In genomic region chr15:66709884-66710283, GRCh38 we compare ENCODE assay signal across 26 cellular contexts. TPM values are rescaled to one million over a fixed set of nuclear protein-coding genes. Genes with fewer than 3 reads are reported as not detected.
DNase-seq lines count a peak whose midpoint lies in the region; ATAC-seq and TF ChIP-seq lines count a peak whose summit lies in the region.
"Had no signal": no experiment of that assay in that cellular context is flagged by ENCODE, and none has a peak within 500 bp of the region (broad histone marks: within the 10 kb centered on the region; RNA-seq: fewer than 3 reads in every experiment).

No MANE protein-coding gene starts in this region.

- TF ChIP-seq POLR2A in thyroid gland (IDR thresholded peaks at IDR 0.05), result no peak

- DNase-seq in Calu3 (no peak), OCI-LY7 (ENCODE audit: low spot score) (no peak), coronary artery (ENCODE audit: low spot score) (no peak), thyroid gland (no peak), T-helper 2 cell (no peak), NCI-H526 (lab: John Stamatoyannopoulos, UW) (no peak)
- DNase-seq: AML-193; CD4-positive, alpha-beta T cell; DMS79; EL; GDM1; HCEC 1CT; Karpas-422; NCI-H1092; NCI-H1436; NCI-H187; NCI-H2081 treated with DMSO at 0.1 percent for 48 hours; NCI-H2171 treated with DMSO at 0.1 percent for 48 hours; NCI-H345; NCI-H510A treated with DMSO at 0.1 percent for 48 hours; NCI-H748 treated with DMSO at 0.1 percent for 48 hours; SHP77 treated with DMSO at 0.1 percent for 48 hours had no signal

- H3K27me3 ChIP-seq in thyroid gland, result no peaks in the 10 kb centered on the region

- H3K36me3 Mint-ChIP-seq in Calu3 (ENCODE audit: insufficient read depth, unreplicated experiment), result peaks cover 73% of the 10 kb centered on the region
- H3K36me3 Mint-ChIP-seq: IgD-negative memory B cell had no signal

- TF ChIP-seq CTCF in Calu3 (IDR thresholded peaks at IDR 0.05; ENCODE audit: unreplicated experiment) (no peak), OCI-LY7 (conservative IDR thresholded peaks at IDR 0.05; ENCODE audit: low read length) (no peak), coronary artery (IDR thresholded peaks at IDR 0.05) (no peak), thyroid gland (IDR thresholded peaks at IDR 0.05) (no peak)

- H3K4me3 ChIP-seq in OCI-LY7 (ENCODE audit: low read depth, low read length, poor library complexity, severe bottlenecking), result no peak overlapping the region
- peak overlapping the region; percentile 27 for H3K4me3 ChIP-seq in coronary artery
- H3K4me3 ChIP-seq in thyroid gland (replicated peaks in 1 of 3), result no peak overlapping the region
- H3K4me3 ChIP-seq: BLaER1 treated with 17β-estradiol and CSF1 and Interleukin-3, amounts not matched to agents 10 nM and 100 nM; SK-N-MC had no signal

- H3K4me1 ChIP-seq in OCI-LY7 (ENCODE audit: insufficient read depth, low read length, poor library complexity, severe bottlenecking) (peaks cover 60% of the 10 kb centered on the region), thyroid gland (peaks cover 55 to 84% of the 10 kb centered on the region in 2 donors)

- ATAC-seq in HG03196 (IDR thresholded peaks at IDR 0.05; ENCODE audit: unreplicated experiment), result no peak

- H3K27ac ChIP-seq in OCI-LY7 (ENCODE audit: low read depth, low read length, poor library complexity, severe bottlenecking), result no peak overlapping the region
- H3K27ac ChIP-seq in coronary artery, result peak overlapping the region in 1 of 2 donors; percentile 9
- peak overlapping the region in 2 of 3 donors; percentile 15 to 87 for H3K27ac ChIP-seq in thyroid gland
- H3K27ac ChIP-seq: BLaER1 treated with 17β-estradiol and CSF1 and Interleukin-3, amounts not matched to agents 10 nM and 100 nM; SK-N-MC had no signal

- H3K9me3 Mint-ChIP-seq in Calu3 (ENCODE audit: low read depth, unreplicated experiment), result no peaks in the 10 kb centered on the region
- H3K9me3 Mint-ChIP-seq: CD4-positive, alpha-beta T cell; IgD-negative memory B cell had no signal

- peak overlapping the region; percentile 33 for H3K27ac Mint-ChIP-seq in Calu3 (ENCODE audit: unreplicated experiment)
- H3K27ac Mint-ChIP-seq: CD4-positive, alpha-beta T cell; IgD-negative memory B cell had no signal

- no peak overlapping the region for H3K4me3 Mint-ChIP-seq in Calu3 (ENCODE audit: low read depth, unreplicated experiment)
- H3K4me3 Mint-ChIP-seq: CD4-positive, alpha-beta T cell had no signal

- H3K27me3 Mint-ChIP-seq in Calu3 (ENCODE audit: unreplicated experiment), result no peaks in the 10 kb centered on the region

- BruUV-seq in Calu3 (replicated peaks; lab: Mats Ljungman, UMichigan) (no TSS peak), OCI-LY7 (replicated peaks; lab: Mats Ljungman, UMichigan) (no TSS peak)

- WGBS in thyroid gland, 2 donors, result 97% methylated on average over 5 of the region's 5 CpGs

- H3K79me2 ChIP-seq in OCI-LY7 (ENCODE audit: insufficient read depth, low read depth, low read length), result 0 out of 2 replicates have a peak, but pooled peaks cover under 1% of the 10 kb centered on the region

- peak overlapping the region; percentile 47; the same call in 1 of the 2 replicates for H3K4me2 ChIP-seq in OCI-LY7 (ENCODE audit: low read length)
- H3K4me2 ChIP-seq: BLaER1 treated with 17β-estradiol and CSF1 and Interleukin-3, amounts not matched to agents 10 nM and 100 nM had no signal

- CTCF ChIA-PET in Calu3 (lab: Charles Lee), result interaction anchor here (0.6 kb wide), 1 partner anchor 135 kb away, joined by 4 read pairs; no protein-coding TSS in a partner anchor
- CTCF ChIA-PET in OCI-LY7 (lab: Charles Lee; ENCODE audit: unreplicated experiment), result no interaction called here

- H4K20me1 ChIP-seq in OCI-LY7 (ENCODE audit: insufficient read depth, low read length), result no peaks in the 10 kb centered on the region

- H3K36me3 ChIP-seq in OCI-LY7 (ENCODE audit: insufficient read depth, low read length) (no peaks in the 10 kb centered on the region), thyroid gland (no peaks in the 10 kb centered on the region)

- no peak overlapping the region for H2AFZ ChIP-seq in OCI-LY7 (ENCODE audit: low read length)

- no peaks in the 10 kb centered on the region for H3K9me2 ChIP-seq in OCI-LY7 (ENCODE audit: insufficient read depth, low read length)

- peaks cover 25% of the 10 kb centered on the region for H3K4me1 Mint-ChIP-seq in Calu3 (ENCODE audit: low read depth, unreplicated experiment)

- POLR2A ChIA-PET in OCI-LY7 (lab: Charles Lee), result interaction anchor here (3.5 kb wide), 1 partner anchor 9 kb away, joined by 10 read pairs; no protein-coding TSS in a partner anchor

- H3K9me3 ChIP-seq in OCI-LY7 (ENCODE audit: low read length) (no peaks in the 10 kb centered on the region), thyroid gland (no peaks in the 10 kb centered on the region)
- H3K9me3 ChIP-seq: BLaER1 treated with 17β-estradiol and CSF1 and Interleukin-3, amounts not matched to agents 10 nM and 100 nM had no signal

- intact Hi-C loops in Calu3 (cut with micrococcal nuclease; ENCODE audit: unreplicated experiment), result loop anchor here (5.0 kb wide), 1 partner anchor 142 kb away; no protein-coding TSS in a partner anchor
- intact Hi-C loops in OCI-LY7 (cut with micrococcal nuclease; ENCODE audit: unreplicated experiment), result loop anchor here (10.0 kb wide), 2 partner anchors 205 to 375 kb away; partner anchors contain the start of genes RPL4 and ZWILCH
- intact Hi-C loops in thyroid gland (cut with DNase I), result no loop called here

RNA-seq across cellular contexts. Expression of gene SMAD6, which starts 7.8 kb away (rescaled TPM):
- total RNA-seq in Calu3 (2022) (49.6 and 58.6 TPM in 2 replicates), OCI-LY7 (2022) (11.8 and 14.6 TPM in 2 replicates), thyroid gland (100 to 1,000 TPM in 1 of 4 donors, 10 to 100 TPM in 3; 59.3 to 118 (median 62.3) TPM)
- total RNA-seq in OCI-LY7 (2014; rRNA removed; shearing (Covaris generic)), result 15.3 and 16.1 TPM in 2 replicates
